ENCODE assay signal across 1 cellular context in the genomic region with DNA sequence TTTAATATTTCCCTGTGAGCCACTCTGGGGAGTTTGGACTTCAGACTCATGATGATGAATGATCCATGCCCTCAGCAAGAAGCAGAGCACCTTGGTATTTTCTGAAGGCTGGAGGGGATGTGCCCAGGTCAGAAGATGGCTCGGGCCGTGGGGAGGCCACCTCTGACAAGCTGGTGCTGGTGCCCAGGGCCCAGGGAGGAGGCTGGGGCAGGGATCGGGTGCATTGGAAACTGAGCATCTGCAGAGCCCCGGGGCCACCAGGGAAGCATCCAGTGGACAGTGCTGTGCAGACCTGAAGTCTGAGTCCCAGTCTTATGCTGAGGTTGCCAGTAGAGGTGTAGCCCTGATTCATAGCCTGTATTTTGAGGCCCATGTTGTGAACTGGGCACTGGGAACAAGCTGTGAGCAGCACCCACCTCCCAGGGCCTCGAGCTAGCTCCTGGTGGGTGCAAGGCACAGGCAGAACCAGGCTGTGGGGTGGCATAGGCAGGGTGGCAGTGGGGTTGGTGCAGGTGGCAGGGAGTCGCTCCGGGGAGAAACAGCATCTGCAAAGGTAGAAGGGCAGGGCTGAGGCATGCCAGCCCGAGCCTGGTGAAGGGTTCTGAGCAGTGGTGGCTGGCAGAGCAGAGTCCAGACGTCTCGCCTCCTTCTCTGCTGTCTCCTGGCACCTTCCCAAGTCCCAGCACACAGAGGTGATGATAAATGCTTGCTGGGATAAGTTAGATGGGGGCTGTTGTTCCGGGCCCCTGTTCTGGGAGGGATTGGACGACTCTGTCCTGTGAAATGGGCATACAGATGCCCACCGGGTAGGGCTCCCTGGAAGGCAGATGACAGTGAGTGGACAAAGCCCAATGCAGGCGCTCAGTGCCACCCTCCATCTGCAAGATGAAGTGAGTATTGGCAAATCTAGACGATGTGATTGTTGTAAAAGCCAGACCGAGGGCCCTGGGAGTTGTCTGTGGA.
TF ChIP-seq lines count a peak whose summit lies in the region.

No MANE protein-coding gene starts in this region.

TF ChIP-seq in HepG2, 621 proteins besides CTCF, POLR2A, EP300 and RAD21:
- TF ChIP-seq ATF7-NPFF (CRISPR knock-in tag; IDR thresholded peaks at IDR 0.05; ENCODE audit: low read depth): no peak
- no peak for TF ChIP-seq SP140L (CRISPR knock-in tag; IDR thresholded peaks at IDR 0.05; ENCODE audit: borderline replicate concordance)
- no peak for TF ChIP-seq RAD51 (IDR thresholded peaks at IDR 0.05; ENCODE audit: borderline replicate concordance)
- TF ChIP-seq RFX1 (IDR thresholded peaks at IDR 0.05): no peak
